Comparison of ENCODE assay signal across 31 cellular contexts in genomic region chr12:42524716-42525115, GRCh38.
"Had no signal": no experiment of that assay in that cellular context is flagged by ENCODE, and none has a peak within 500 bp of the region (broad histone marks: within the 10 kb centered on the region; RNA-seq: fewer than 3 reads in every experiment).

No MANE protein-coding gene starts in this region.

- H3K27me3 Mint-ChIP-seq: activated B cell treated with CpG ODN at 0.5 μM for 24 hours had no signal

- H3K36me3 ChIP-seq: brain microvascular endothelial cell, esophagus squamous epithelium, WERI-Rb-1 had no signal

- ATAC-seq: activated CD4-positive, CD25-positive, alpha-beta regulatory T cell treated with anti-CD3 and anti-CD28 coated beads, Interleukin-2, amount 50 U/mL, for 24 hours; activated CD8-positive, alpha-beta T cell treated with anti-CD3 and anti-CD28 coated beads for 36 hours; activated T-cell treated with anti-CD3 and anti-CD28 coated beads, Interleukin-2, amount 50 U/mL, for 4 hours; activated T-helper 17 cell treated with anti-CD3 and anti-CD28 coated beads, Interleukin-2, amount 50 U/mL, for 72 hours; effector memory CD8-positive, alpha-beta T cell; gastroesophageal sphincter; T-helper 17 cell had no signal

- H3K9me3 Mint-ChIP-seq: activated B cell treated with CpG ODN at 0.5 μM for 24 hours; activated CD8-positive, alpha-beta T cell treated with anti-CD3 and anti-CD28 coated beads for 36 hours; activated T-cell treated with anti-CD3 and anti-CD28 coated beads, Interleukin-2, amount 50 U/mL, for 4 hours; activated T-helper 17 cell treated with anti-CD3 and anti-CD28 coated beads, Interleukin-2, amount 50 U/mL, for 72 hours; effector memory CD8-positive, alpha-beta T cell; T-helper 2 cell treated with Interferon-gamma antibody and Interleukin-4, amounts not matched to agents 5 μg/mL and 100 μg/mL, for 36 hours had no signal

- DNase-seq: activated B cell treated with CpG ODN at 0.5 μM for 24 hours; activated CD4-positive, alpha-beta T cell treated with anti-CD3 and anti-CD28 coated beads for 48 hours; activated CD4-positive, alpha-beta T cell treated with anti-CD3 and anti-CD28 coated beads, Interleukin-2, amount 50 U/mL, for 1 hour; activated CD4-positive, alpha-beta T cell treated with anti-CD3 and anti-CD28 coated beads, Interleukin-2, amount 50 U/mL, for 48 hours; activated CD8-positive, alpha-beta memory T cell treated with anti-CD3 and anti-CD28 coated beads for 24 hours; activated CD8-positive, alpha-beta T cell treated with anti-CD3 and anti-CD28 coated beads for 36 hours; activated effector memory CD4-positive, alpha-beta T cell treated with Interleukin-2 at 50 U/mL for 16 hours; activated gamma-delta T cell treated with Interleukin-2 at 50 U/mL for 16 hours; activated naive CD4-positive, alpha-beta T cell treated with anti-CD3 and anti-CD28 coated beads, Interleukin-2, amount 50 U/mL, for 16 hours; activated naive CD4-positive, alpha-beta T cell treated with Interleukin-2 at 50 U/mL for 16 hours; activated T-cell treated with anti-CD3 and anti-CD28 coated beads, Interleukin-2, amount 50 U/mL, for 4 hours; amniotic stem cell; anterior cingulate cortex; brain microvascular endothelial cell; caudate nucleus; cortex of kidney; effector CD4-positive, alpha-beta T cell; effector memory CD8-positive, alpha-beta T cell; esophagus squamous epithelium; foreskin fibroblast; head of caudate nucleus; T-helper 1 cell; T-helper 17 cell; T1000; WERI-Rb-1 had no signal

- H3K4me1 Mint-ChIP-seq: activated B cell treated with CpG ODN at 0.5 μM for 24 hours; activated T-helper 17 cell treated with anti-CD3 and anti-CD28 coated beads, Interleukin-2, amount 50 U/mL, for 72 hours; T-helper 17 cell had no signal

- H3K4me1 ChIP-seq: esophagus squamous epithelium, gastroesophageal sphincter had no signal

- H3K27ac Mint-ChIP-seq: activated B cell treated with CpG ODN at 0.5 μM for 24 hours; activated CD8-positive, alpha-beta T cell treated with anti-CD3 and anti-CD28 coated beads for 36 hours; activated naive CD8-positive, alpha-beta T cell; activated T-helper 17 cell treated with anti-CD3 and anti-CD28 coated beads, Interleukin-2, amount 50 U/mL, for 72 hours; effector memory CD8-positive, alpha-beta T cell; T-helper 17 cell; T-helper 2 cell treated with Interferon-gamma antibody and Interleukin-4, amounts not matched to agents 5 μg/mL and 100 μg/mL, for 36 hours had no signal

- H3K27me3 ChIP-seq: brain microvascular endothelial cell, esophagus squamous epithelium, gastroesophageal sphincter had no signal

- H3K9me3 ChIP-seq: esophagus squamous epithelium, gastroesophageal sphincter had no signal

- H3K27ac ChIP-seq: brain microvascular endothelial cell, epithelial cell of prostate, esophagus squamous epithelium, gastroesophageal sphincter, WERI-Rb-1 had no signal

- H3K4me3 Mint-ChIP-seq: activated B cell treated with CpG ODN at 0.5 μM for 24 hours; activated CD8-positive, alpha-beta T cell treated with anti-CD3 and anti-CD28 coated beads for 36 hours; activated naive CD8-positive, alpha-beta T cell; activated T-cell treated with anti-CD3 and anti-CD28 coated beads, Interleukin-2, amount 50 U/mL, for 4 hours; activated T-helper 17 cell treated with anti-CD3 and anti-CD28 coated beads, Interleukin-2, amount 50 U/mL, for 72 hours; effector memory CD8-positive, alpha-beta T cell; T-helper 17 cell; T-helper 2 cell treated with Interferon-gamma antibody and Interleukin-4, amounts not matched to agents 5 μg/mL and 100 μg/mL, for 36 hours had no signal

- H3K4me3 ChIP-seq: esophagus squamous epithelium, gastroesophageal sphincter had no signal

- H3K36me3 Mint-ChIP-seq: activated naive CD8-positive, alpha-beta T cell had no signal
